In the genomic region with DNA sequence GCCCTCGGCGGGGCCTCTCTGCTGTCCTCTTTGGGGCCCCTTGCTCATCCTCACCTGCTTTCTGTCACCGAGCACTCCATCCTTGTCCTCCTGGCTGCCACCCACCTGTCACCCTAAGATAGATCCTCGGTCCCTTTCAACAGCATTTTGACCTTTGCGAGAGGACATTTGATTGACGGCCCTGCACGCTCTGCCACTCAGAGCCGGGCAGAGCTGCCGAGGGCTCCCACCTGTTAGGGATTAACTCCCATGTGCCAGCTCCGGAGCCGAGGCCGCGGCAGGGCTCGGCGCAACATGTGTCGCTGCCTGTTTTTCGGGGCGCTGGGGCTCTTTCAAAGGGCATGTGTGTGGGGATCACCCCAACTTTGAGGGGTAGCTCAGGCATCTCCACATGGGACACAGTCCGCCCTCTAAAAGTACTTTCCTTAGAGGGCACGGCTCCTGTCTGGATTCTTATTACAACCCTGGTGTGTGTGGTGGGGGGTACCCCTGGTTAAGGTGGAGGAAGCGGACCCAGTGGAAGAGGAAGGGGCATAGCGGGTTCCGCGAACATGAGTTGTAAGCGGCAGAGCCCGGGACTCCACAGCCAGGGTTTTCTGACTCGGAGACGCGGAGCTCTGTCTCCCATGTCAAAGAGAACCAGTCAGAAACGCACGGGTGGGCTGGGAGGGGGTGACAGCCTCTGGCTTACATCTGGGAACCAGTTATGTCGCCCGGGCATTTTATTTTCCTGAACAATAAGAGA, we compare ENCODE assay signal across 14 cellular contexts. TPM values are rescaled to one million over a fixed set of nuclear protein-coding genes. Genes with fewer than 3 reads are reported as not detected.
A peak's percentile ranks its signal among the peaks of the same experiment; 100 is the strongest.
DNase-seq lines count a peak whose midpoint lies in the region; ATAC-seq and TF ChIP-seq lines count a peak whose summit lies in the region.
"Had no signal": no experiment of that assay in that cellular context is flagged by ENCODE, and none has a peak within 500 bp of the region (broad histone marks: within the 10 kb centered on the region; RNA-seq: fewer than 3 reads in every experiment).

No MANE protein-coding gene starts in this region.

- peak overlapping the region; percentile 88 for H3K4me3 ChIP-seq in fibroblast of villous mesenchyme (ENCODE audit: low read depth, low read length)

- H3K4me3 Mint-ChIP-seq in CD14-positive monocyte (peak overlapping the region; percentile 45 to 54), WTC11 (peak overlapping the region; percentile 90)
- H3K4me3 Mint-ChIP-seq: activated naive CD4-positive, alpha-beta T cell treated with anti-CD3 and anti-CD28 coated beads for 36 hours had no signal

- intact Hi-C loops in CD14-positive monocyte (cut with micrococcal nuclease) = no loop called here
- intact Hi-C loops in sciatic nerve (cut with DNase I) = no loop called here

- H3K4me1 Mint-ChIP-seq in CD14-positive monocyte = peaks cover 16% of the 10 kb centered on the region
- peaks cover 25% of the 10 kb centered on the region for H3K4me1 Mint-ChIP-seq in WTC11

- CTCF ChIA-PET in WTC11 (lab: Charles Lee) = interaction anchor here (0.6 to 3.6 kb wide), 5 partner anchors 10 to 172 kb away, joined by 3 to 17 read pairs (median 4); no protein-coding TSS in a partner anchor

- TF ChIP-seq CTCF in CD14-positive monocyte (IDR thresholded peaks at IDR 0.05) (no peak), WTC11 (IDR thresholded peaks at IDR 0.05) (no peak), fibroblast of villous mesenchyme (IDR thresholded peaks at IDR 0.05; ENCODE audit: insufficient read depth, low read depth, low read length) (no peak)

- DNase-seq in CD14-positive monocyte (ENCODE audit: low spot score) (no peak), WTC11 (ENCODE audit: low spot score) (no peak), fibroblast of villous mesenchyme (ENCODE audit: low read depth) (peak; percentile 23), sciatic nerve (ENCODE audit: low spot score) (no peak)
- DNase-seq in activated CD4-positive, alpha-beta T cell treated with anti-CD3 and anti-CD28 coated beads, Interleukin-2, amount 50 U/mL, for 48 hours = no peak
- no peak for DNase-seq in activated CD4-positive, alpha-beta T cell treated with anti-CD3 and anti-CD28 coated beads, Interleukin-2, amount 50 U/mL, for 4 hours
- DNase-seq: activated naive CD4-positive, alpha-beta T cell treated with anti-CD3 and anti-CD28 coated beads for 36 hours; CD8-positive, alpha-beta T cell; stimulated activated CD4-positive, alpha-beta T cell treated with anti-CD3 and anti-CD28 coated beads, Interleukin-1b, Interleukin-23, amount 100 ng/mL, for 48 hours; stimulated activated CD8-positive, alpha-beta memory T cell treated with anti-CD3 and anti-CD28 coated beads, Interleukin-4, amount 100 ng/mL, for 48 hours; upper lobe of left lung had no signal

- ATAC-seq in WTC11 (no peak), sciatic nerve (peak; percentile 2), HG03571 (IDR thresholded peaks at IDR 0.05; ENCODE audit: unreplicated experiment) (no peak), GM21367 (IDR thresholded peaks at IDR 0.05; ENCODE audit: unreplicated experiment) (no peak)
- ATAC-seq: CD8-positive, alpha-beta T cell had no signal

- H3K27me3 Mint-ChIP-seq in CD14-positive monocyte (ENCODE audit: low read depth in 3 of 3) = peaks cover 48 to 58% (median 55%) of the 10 kb centered on the region in 3 donors
- peaks cover 31% of the 10 kb centered on the region for H3K27me3 Mint-ChIP-seq in WTC11 (ENCODE audit: low read depth)

- H3K36me3 Mint-ChIP-seq in CD14-positive monocyte (peaks cover 2 to 4% of the 10 kb centered on the region in 2 donors), WTC11 (peaks cover 26% of the 10 kb centered on the region)
- H3K36me3 Mint-ChIP-seq: CD8-positive, alpha-beta T cell had no signal

- H3K27ac Mint-ChIP-seq in CD14-positive monocyte (no peak overlapping the region), WTC11 (no peak overlapping the region)
- H3K27ac Mint-ChIP-seq: activated naive CD4-positive, alpha-beta T cell treated with anti-CD3 and anti-CD28 coated beads for 36 hours; CD8-positive, alpha-beta T cell had no signal

- POLR2A ChIA-PET in WTC11 (lab: Charles Lee) = interaction anchor here (1.3 to 1.7 kb wide), 2 partner anchors 13 to 15 kb away, joined by 3 to 6 read pairs; no protein-coding TSS in a partner anchor

- H3K9me3 Mint-ChIP-seq in CD14-positive monocyte (peaks cover 19 to 36% (median 26%) of the 10 kb centered on the region in 7 donors), WTC11 (peaks cover 9% of the 10 kb centered on the region)
- H3K9me3 Mint-ChIP-seq: CD8-positive, alpha-beta T cell had no signal

TF ChIP-seq in WTC11, 78 proteins besides CTCF, POLR2A, EP300 and RAD21 (continues in another document):
- TF ChIP-seq FOXK1 (CRISPR knock-in tag; IDR thresholded peaks at IDR 0.05) = no peak
- TF ChIP-seq, protein P1, sequence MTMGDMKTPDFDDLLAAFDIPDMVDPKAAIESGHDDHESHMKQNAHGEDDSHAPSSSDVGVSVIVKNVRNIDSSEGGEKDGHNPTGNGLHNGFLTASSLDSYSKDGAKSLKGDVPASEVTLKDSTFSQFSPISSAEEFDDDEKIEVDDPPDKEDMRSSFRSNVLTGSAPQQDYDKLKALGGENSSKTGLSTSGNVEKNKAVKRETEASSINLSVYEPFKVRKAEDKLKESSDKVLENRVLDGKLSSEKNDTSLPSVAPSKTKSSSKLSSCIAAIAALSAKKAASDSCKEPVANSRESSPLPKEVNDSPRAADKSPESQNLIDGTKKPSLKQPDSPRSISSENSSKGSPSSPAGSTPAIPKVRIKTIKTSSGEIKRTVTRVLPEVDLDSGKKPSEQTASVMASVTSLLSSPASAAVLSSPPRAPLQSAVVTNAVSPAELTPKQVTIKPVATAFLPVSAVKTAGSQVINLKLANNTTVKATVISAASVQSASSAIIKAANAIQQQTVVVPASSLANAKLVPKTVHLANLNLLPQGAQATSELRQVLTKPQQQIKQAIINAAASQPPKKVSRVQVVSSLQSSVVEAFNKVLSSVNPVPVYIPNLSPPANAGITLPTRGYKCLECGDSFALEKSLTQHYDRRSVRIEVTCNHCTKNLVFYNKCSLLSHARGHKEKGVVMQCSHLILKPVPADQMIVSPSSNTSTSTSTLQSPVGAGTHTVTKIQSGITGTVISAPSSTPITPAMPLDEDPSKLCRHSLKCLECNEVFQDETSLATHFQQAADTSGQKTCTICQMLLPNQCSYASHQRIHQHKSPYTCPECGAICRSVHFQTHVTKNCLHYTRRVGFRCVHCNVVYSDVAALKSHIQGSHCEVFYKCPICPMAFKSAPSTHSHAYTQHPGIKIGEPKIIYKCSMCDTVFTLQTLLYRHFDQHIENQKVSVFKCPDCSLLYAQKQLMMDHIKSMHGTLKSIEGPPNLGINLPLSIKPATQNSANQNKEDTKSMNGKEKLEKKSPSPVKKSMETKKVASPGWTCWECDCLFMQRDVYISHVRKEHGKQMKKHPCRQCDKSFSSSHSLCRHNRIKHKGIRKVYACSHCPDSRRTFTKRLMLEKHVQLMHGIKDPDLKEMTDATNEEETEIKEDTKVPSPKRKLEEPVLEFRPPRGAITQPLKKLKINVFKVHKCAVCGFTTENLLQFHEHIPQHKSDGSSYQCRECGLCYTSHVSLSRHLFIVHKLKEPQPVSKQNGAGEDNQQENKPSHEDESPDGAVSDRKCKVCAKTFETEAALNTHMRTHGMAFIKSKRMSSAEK (CRISPR knock-in tag; IDR thresholded peaks at IDR 0.05; ENCODE audit: borderline replicate concordance) = no peak
- TF ChIP-seq ZNF138 (CRISPR knock-in tag; conservative IDR thresholded peaks at IDR 0.05) = no peak
- TF ChIP-seq ZNF423 (CRISPR knock-in tag; IDR thresholded peaks at IDR 0.05) = no peak
- TF ChIP-seq, protein P2, sequence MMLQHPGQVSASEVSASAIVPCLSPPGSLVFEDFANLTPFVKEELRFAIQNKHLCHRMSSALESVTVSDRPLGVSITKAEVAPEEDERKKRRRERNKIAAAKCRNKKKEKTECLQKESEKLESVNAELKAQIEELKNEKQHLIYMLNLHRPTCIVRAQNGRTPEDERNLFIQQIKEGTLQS (CRISPR knock-in tag; conservative IDR thresholded peaks at IDR 0.05) = no peak
- TF ChIP-seq, protein P3, sequence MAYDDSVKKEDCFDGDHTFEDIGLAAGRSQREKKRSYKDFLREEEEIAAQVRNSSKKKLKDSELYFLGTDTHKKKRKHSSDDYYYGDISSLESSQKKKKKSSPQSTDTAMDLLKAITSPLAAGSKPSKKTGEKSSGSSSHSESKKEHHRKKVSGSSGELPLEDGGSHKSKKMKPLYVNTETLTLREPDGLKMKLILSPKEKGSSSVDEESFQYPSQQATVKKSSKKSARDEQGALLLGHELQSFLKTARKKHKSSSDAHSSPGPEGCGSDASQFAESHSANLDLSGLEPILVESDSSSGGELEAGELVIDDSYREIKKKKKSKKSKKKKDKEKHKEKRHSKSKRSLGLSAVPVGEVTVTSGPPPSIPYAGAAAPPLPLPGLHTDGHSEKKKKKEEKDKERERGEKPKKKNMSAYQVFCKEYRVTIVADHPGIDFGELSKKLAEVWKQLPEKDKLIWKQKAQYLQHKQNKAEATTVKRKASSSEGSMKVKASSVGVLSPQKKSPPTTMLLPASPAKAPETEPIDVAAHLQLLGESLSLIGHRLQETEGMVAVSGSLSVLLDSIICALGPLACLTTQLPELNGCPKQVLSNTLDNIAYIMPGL (CRISPR knock-in tag; IDR thresholded peaks at IDR 0.05) = no peak
- no peak for TF ChIP-seq NR3C1 (CRISPR knock-in tag; conservative IDR thresholded peaks at IDR 0.05; ENCODE audit: low read depth)
- TF ChIP-seq SOX15 (CRISPR knock-in tag; IDR thresholded peaks at IDR 0.05) = no peak
- no peak for TF ChIP-seq TEAD1 (CRISPR knock-in tag; IDR thresholded peaks at IDR 0.05)

RNA-seq across cellular contexts. Expression of a gene that starts 0.8 kb away (rescaled TPM):
- not detected for polyA plus RNA-seq in CD14-positive monocyte
- total RNA-seq in WTC11 (2021) (338 to 534 TPM (median 517 TPM) in 3 replicates), fibroblast of villous mesenchyme (120 and 187 TPM in 2 replicates), sciatic nerve (154 TPM)
- total RNA-seq: activated naive CD4-positive, alpha-beta T cell treated with anti-CD3 and anti-CD28 coated beads for 36 hours; CD8-positive, alpha-beta T cell; osteocyte had no signal
